Comparison of ENCODE assay signal across 13 cellular contexts in the genomic region with DNA sequence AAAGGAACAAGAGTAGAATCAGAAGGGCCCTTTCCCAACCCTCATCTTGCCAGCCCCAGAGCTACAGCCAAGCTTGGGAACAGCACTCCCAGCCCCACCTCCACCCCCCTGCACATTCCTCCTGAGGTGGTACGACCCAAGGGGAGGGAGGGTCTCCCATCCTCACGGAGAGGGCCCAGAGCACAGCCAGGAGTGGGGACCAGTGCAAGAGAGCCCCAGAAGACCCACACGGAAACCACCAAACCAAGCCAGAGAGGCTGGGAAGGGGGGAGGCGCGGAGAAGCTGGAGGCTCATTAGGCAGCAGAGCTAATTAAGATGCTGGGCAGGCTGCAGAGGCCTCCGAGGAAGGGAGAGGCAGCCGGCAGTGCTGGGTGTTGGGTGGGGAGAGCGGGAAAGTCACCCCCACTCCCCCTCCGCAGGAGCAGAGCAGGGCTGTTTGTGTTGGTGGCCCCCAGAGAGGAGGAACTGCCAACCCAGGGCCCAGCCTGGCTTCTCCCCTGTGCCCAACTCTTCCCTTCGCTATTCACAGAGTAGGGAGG. TPM values are rescaled to one million over a fixed set of nuclear protein-coding genes. Genes with fewer than 3 reads are reported as not detected.
DNase-seq lines count a peak whose midpoint lies in the region; ATAC-seq, FAIRE-seq and TF ChIP-seq lines count a peak whose summit lies in the region.
"Had no signal": no experiment of that assay in that cellular context is flagged by ENCODE, and none has a peak within 500 bp of the region (broad histone marks: within the 10 kb centered on the region; RNA-seq: fewer than 3 reads in every experiment).

No MANE protein-coding gene starts in this region.

- H3K4me1 Mint-ChIP-seq in chondrocyte (ENCODE audit: low read depth) (peaks cover 48% of the 10 kb centered on the region), naive B cell (peaks cover 23 to 39% (median 35%) of the 10 kb centered on the region in 3 donors)

- TF ChIP-seq EP300 in HepG2 (IDR thresholded peaks at IDR 0.05; ENCODE audit: low read depth in 2 of 2, low read length in 2 of 2) (no peak), HepG2 (CRISPR knock-in tag; IDR thresholded peaks at IDR 0.05; ENCODE audit: borderline replicate concordance) (no peak)

- CTCF ChIA-PET in HepG2 (lab: Yijun Ruan, JAX; ENCODE audit: low intra/inter-chr PET ratio, low total read pairs), result interaction anchor here (0.9 to 1.7 kb wide), 3 partner anchors 41 to 50 kb away, joined by 3 to 6 read pairs (median 3); no protein-coding TSS in a partner anchor

- no peak for TF ChIP-seq POLR2A in HepG2 (IDR thresholded peaks at IDR 0.05; ENCODE audit: insufficient read depth in 1 of 2, low read depth in 2 of 2, low read length in 2 of 2)
- TF ChIP-seq POLR2A in right lobe of liver (IDR thresholded peaks at IDR 0.05), result no peak

- no peak for TF ChIP-seq RAD21 in HepG2 (CRISPR knock-in tag; IDR thresholded peaks at IDR 0.05)

- peak overlapping the region; percentile 83 for H3K27ac Mint-ChIP-seq in chondrocyte (ENCODE audit: unreplicated experiment)
- H3K27ac Mint-ChIP-seq in naive B cell, result no peak overlapping the region

- in situ Hi-C loops in HepG2 (cut with HindIII; ENCODE audit: extremely low pct_ligation_motif_present, low pct_unique_long_range_greater_than_20kb), result no loop called here

- no peak for ATAC-seq in HepG2
- ATAC-seq in right lobe of liver, result no peak
- no peak for ATAC-seq in naive B cell (ENCODE audit: low read depth in 2 of 2)
- ATAC-seq in HG03175 (IDR thresholded peaks at IDR 0.05; ENCODE audit: unreplicated experiment), result no peak
- ATAC-seq: naive thymus-derived CD4-positive, alpha-beta T cell had no signal

- intact Hi-C loops in HepG2 (cut with micrococcal nuclease; ENCODE audit: unreplicated experiment), result loop anchor here (5.0 kb wide), 1 partner anchor 47 kb away; no protein-coding TSS in a partner anchor
- intact Hi-C loops in right lobe of liver (cut with DNase I), result no loop called here

- H3K4me3 ChIP-seq in HepG2 (replicated peaks in 1 of 3; ENCODE audit: insufficient read depth in 1 of 3, low read depth in 2 of 3, low read length in 3 of 3) (peak overlapping the region in 1 of 3 experiments; percentile 34; a peak in 1 of 6 replicates), right lobe of liver (no peak overlapping the region)

- POLR2A ChIA-PET in HepG2 (lab: Yijun Ruan, JAX), result no interaction called here

- H2AFZ ChIP-seq in HepG2 (ENCODE audit: low read length), result no peak overlapping the region

- H3K79me2 ChIP-seq in HepG2 (ENCODE audit: insufficient read depth, low read length), result no peaks in the 10 kb centered on the region

- no peak for DNase-seq in HepG2 (ENCODE audit: low spot score)
- DNase-seq in right lobe of liver, result no peak
- no peak for DNase-seq in chondrocyte (ENCODE audit: low spot score)
- no peak for DNase-seq in naive B cell
- no peak for DNase-seq in GM19238 (ENCODE audit: insufficient read length, low spot score)
- DNase-seq in NCI-H748 (lab: John Stamatoyannopoulos, UW; ENCODE audit: unreplicated experiment), result no peak
- DNase-seq in NCI-H187 treated with DMSO at 0.1 percent for 48 hours (lab: John Stamatoyannopoulos, UW), result no peak
- DNase-seq: DMS 273 treated with DMSO at 0.1 percent for 48 hours; naive thymus-derived CD4-positive, alpha-beta T cell; NCI-H1417 had no signal

- no TSS peak for BruUV-seq in HepG2 (replicated peaks; lab: Mats Ljungman, UMichigan)

- no peak for FAIRE-seq in HepG2 (lab: Jason Lieb, UNC)
- FAIRE-seq: GM19239 had no signal

- H3K4me1 ChIP-seq in HepG2 (ENCODE audit: insufficient read depth, low read length), result peaks cover 43% of the 10 kb centered on the region
- peaks cover 0 to 15% (median 0%) of the 10 kb centered on the region in 4 donors for H3K4me1 ChIP-seq in right lobe of liver

- no peaks in the 10 kb centered on the region for H3K27me3 Mint-ChIP-seq in chondrocyte (ENCODE audit: low read depth)
- no peaks in the 10 kb centered on the region for H3K27me3 Mint-ChIP-seq in naive B cell
- H3K27me3 Mint-ChIP-seq: naive thymus-derived CD4-positive, alpha-beta T cell had no signal

- H3K36me3 Mint-ChIP-seq in chondrocyte (ENCODE audit: low read depth), result peaks cover 14% of the 10 kb centered on the region
- no peaks in the 10 kb centered on the region for H3K36me3 Mint-ChIP-seq in naive B cell

- H3K27me3 ChIP-seq in HepG2 (ENCODE audit: control insufficient read depth in 1 of 2, insufficient read depth in 2 of 2, low read length in 2 of 2) (no peaks in the 10 kb centered on the region; a peak in 1 of 5 replicates), right lobe of liver (no peaks in the 10 kb centered on the region)

- H3K4me3 Mint-ChIP-seq in chondrocyte (ENCODE audit: unreplicated experiment) (peak overlapping the region; percentile 80), naive B cell (peak overlapping the region in 5 of 8 donors; percentile 25 to 98 (median 47))

- TF ChIP-seq CTCF in HepG2 (CRISPR knock-in tag; IDR thresholded peaks at IDR 0.05), result no peak
- TF ChIP-seq CTCF in right lobe of liver (IDR thresholded peaks at IDR 0.05), result no peak
- TF ChIP-seq CTCF in chondrocyte (IDR thresholded peaks at IDR 0.05), result no peak

- 70% methylated on average over 10 of the region's 10 CpGs for WGBS in HepG2 (ENCODE audit: low lambda C conversion rate)
- 40% methylated on average over 3 of the region's 10 CpGs for WGBS in right lobe of liver (ENCODE audit: insufficient coverage, low coverage, low lambda C conversion rate, missing lambda C conversion rate)

- H3K9me3 ChIP-seq in HepG2 (ENCODE audit: low read length), result no peaks in the 10 kb centered on the region
- H3K9me3 ChIP-seq in right lobe of liver, result no peaks in the 10 kb centered on the region

- no peaks in the 10 kb centered on the region for H4K20me1 ChIP-seq in HepG2 (ENCODE audit: insufficient read depth, low read length)

- H3K36me3 ChIP-seq in HepG2 (replicated peaks in 1 of 2; ENCODE audit: control insufficient read depth in 1 of 2, insufficient read depth in 2 of 2, low read length in 2 of 2) (no peaks in the 10 kb centered on the region), right lobe of liver (no peaks in the 10 kb centered on the region)

- H3K27ac ChIP-seq in HepG2 (ENCODE audit: extremely low read length, insufficient read depth, low read length), result no peak overlapping the region
- H3K27ac ChIP-seq in right lobe of liver, result no peak overlapping the region

- H3K9ac ChIP-seq in HepG2 (ENCODE audit: insufficient read depth, low read depth, low read length), result no peak overlapping the region

- H3K4me2 ChIP-seq in HepG2 (ENCODE audit: low read depth, low read length), result peak overlapping the region; percentile 48; the same call in 1 of the 2 replicates

- H3K9me3 Mint-ChIP-seq in chondrocyte (ENCODE audit: low read depth), result no peaks in the 10 kb centered on the region
- H3K9me3 Mint-ChIP-seq in naive B cell, result no peaks in the 10 kb centered on the region
- H3K9me3 Mint-ChIP-seq: naive thymus-derived CD4-positive, alpha-beta T cell had no signal

RNA-seq across cellular contexts. Expression of a gene that starts 2.4 kb away (rescaled TPM):
- total RNA-seq in HepG2 (2016; rRNA removed; fragmentation: Illumina TruSeq; extraction: Trizol), result 0.60 and 0.75 TPM in 2 replicates
- 0.26 and 0.71 TPM in 2 replicates for total RNA-seq in HepG2 (2016; cell fraction: cytosol; rRNA removed; fragmentation: Illumina TruSeq; extraction: Trizol; ENCODE audit: low read depth)
- 0.19 and 0.84 TPM in 2 replicates for total RNA-seq in HepG2 (2016; cell fraction: insoluble cytoplasmic fraction; rRNA removed; fragmentation: Illumina TruSeq; extraction: Trizol)
- total RNA-seq in HepG2 (2016; cell fraction: membrane; rRNA removed; fragmentation: Illumina TruSeq; extraction: Trizol), result 0.34 and 0.48 TPM in 2 replicates
- total RNA-seq in HepG2 (2016; cell fraction: nucleus; rRNA removed; fragmentation: Illumina TruSeq; extraction: Trizol), result 1.8 TPM in 2 replicates
- 1.5 and 2.9 TPM in 2 replicates for polyA plus RNA-seq in HepG2 (2011; rRNA removed)
- 0.50 and 0.51 TPM in 2 replicates for polyA plus RNA-seq in HepG2 (2011; cell fraction: cytosol; rRNA removed)
- 8.4 and 12.2 TPM in 2 replicates for polyA plus RNA-seq in HepG2 (2011; cell fraction: nucleus; rRNA removed)
- polyA plus RNA-seq in HepG2 (2012), result 1.3 and 1.5 TPM in 2 replicates
- 0.28 and 0.34 TPM in 2 replicates for polyA plus RNA-seq in HepG2 (2016; cell fraction: cytosol; fragmentation: Illumina TruSeq; extraction: Trizol; ENCODE audit: low read depth)
- 0.47 and 0.96 TPM in 2 replicates for polyA plus RNA-seq in HepG2 (2016; cell fraction: insoluble cytoplasmic fraction; fragmentation: Illumina TruSeq; extraction: Trizol; ENCODE audit: low read depth)
- polyA plus RNA-seq in HepG2 (2016; cell fraction: membrane; fragmentation: Illumina TruSeq; extraction: Trizol; ENCODE audit: low read depth), result 0.38 and 0.40 TPM in 2 replicates
- 4.7 and 7.2 TPM in 2 replicates for polyA plus RNA-seq in HepG2 (2016; cell fraction: nucleus; fragmentation: Illumina TruSeq; extraction: Trizol; ENCODE audit: insufficient read depth, low read depth)
- polyA minus RNA-seq in HepG2 (2011; rRNA and poly(A)+ RNA removed; ENCODE audit: low replicate concordance), result 4.4 and 8.5 TPM in 2 replicates
- polyA minus RNA-seq in HepG2 (2011; cell fraction: cytosol; rRNA and poly(A)+ RNA removed), result 0.40 and 1.3 TPM in 2 replicates
- 3.0 and 5.8 TPM in 2 replicates for polyA minus RNA-seq in HepG2 (2011; cell fraction: nucleus; rRNA and poly(A)+ RNA removed)
- total RNA-seq in right lobe of liver, result 1 to 10 TPM in 1 of 6 experiments, under 1 TPM in 4, not detected in 1; 0.18 to 1.3 (median 0.27) TPM
- total RNA-seq in chondrocyte, result 22.6 to 25.5 TPM (median 24.1 TPM) in 3 replicates
- under 1 TPM in 2 of 6 donors, not detected in 4; 0.09 to 0.32 TPM for polyA plus RNA-seq in naive B cell (ENCODE audit: low read depth in 6 of 6)

RNA-seq across cellular contexts. Expression of a gene that starts 5.0 kb away (rescaled TPM):
- 2,768 and 3,257 TPM in 2 replicates for total RNA-seq in HepG2 (2016; rRNA removed; fragmentation: Illumina TruSeq; extraction: Trizol)
- 3,353 and 3,708 TPM in 2 replicates for total RNA-seq in HepG2 (2016; cell fraction: cytosol; rRNA removed; fragmentation: Illumina TruSeq; extraction: Trizol; ENCODE audit: low read depth)
- total RNA-seq in HepG2 (2016; cell fraction: insoluble cytoplasmic fraction; rRNA removed; fragmentation: Illumina TruSeq; extraction: Trizol), result 2,694 and 3,334 TPM in 2 replicates
- 5,175 and 5,294 TPM in 2 replicates for total RNA-seq in HepG2 (2016; cell fraction: membrane; rRNA removed; fragmentation: Illumina TruSeq; extraction: Trizol)
- total RNA-seq in HepG2 (2016; cell fraction: nucleus; rRNA removed; fragmentation: Illumina TruSeq; extraction: Trizol), result 990 and 1,076 TPM in 2 replicates
- polyA plus RNA-seq in HepG2 (2011; rRNA removed), result 2,522 and 2,554 TPM in 2 replicates
- 3,383 and 3,728 TPM in 2 replicates for polyA plus RNA-seq in HepG2 (2011; cell fraction: cytosol; rRNA removed)
- polyA plus RNA-seq in HepG2 (2011; cell fraction: nucleus; rRNA removed), result 768 and 1,029 TPM in 2 replicates
- 2,340 and 2,506 TPM in 2 replicates for polyA plus RNA-seq in HepG2 (2012)
- 5,160 and 5,701 TPM in 2 replicates for polyA plus RNA-seq in HepG2 (2016; cell fraction: cytosol; fragmentation: Illumina TruSeq; extraction: Trizol; ENCODE audit: low read depth)
- 4,287 and 4,430 TPM in 2 replicates for polyA plus RNA-seq in HepG2 (2016; cell fraction: insoluble cytoplasmic fraction; fragmentation: Illumina TruSeq; extraction: Trizol; ENCODE audit: low read depth)
- 6,675 and 6,831 TPM in 2 replicates for polyA plus RNA-seq in HepG2 (2016; cell fraction: membrane; fragmentation: Illumina TruSeq; extraction: Trizol; ENCODE audit: low read depth)
- polyA plus RNA-seq in HepG2 (2016; cell fraction: nucleus; fragmentation: Illumina TruSeq; extraction: Trizol; ENCODE audit: insufficient read depth, low read depth), result 2,116 and 2,174 TPM in 2 replicates
- 413 and 602 TPM in 2 replicates for polyA minus RNA-seq in HepG2 (2011; rRNA and poly(A)+ RNA removed; ENCODE audit: low replicate concordance)
- polyA minus RNA-seq in HepG2 (2011; cell fraction: cytosol; rRNA and poly(A)+ RNA removed), result 764 and 846 TPM in 2 replicates
- polyA minus RNA-seq in HepG2 (2011; cell fraction: nucleus; rRNA and poly(A)+ RNA removed), result 184 and 212 TPM in 2 replicates
- total RNA-seq in right lobe of liver, result 1,000 to 10,000 TPM in 2 of 6 experiments, 100 to 1,000 TPM in 4; 537 to 1,327 (median 627) TPM
- total RNA-seq in chondrocyte, result 1,031 to 1,318 TPM (median 1,035 TPM) in 3 replicates
- 1,000 to 10,000 TPM; 2,219 to 3,415 (median 2,883) TPM for polyA plus RNA-seq in naive B cell (ENCODE audit: low read depth in 6 of 6)

RNA-seq across cellular contexts. Expression of a gene that starts 29.1 kb away (rescaled TPM):
- total RNA-seq in HepG2 (2016; rRNA removed; fragmentation: Illumina TruSeq; extraction: Trizol) (not detected in 2 replicates), right lobe of liver (not detected), chondrocyte (0.25 TPM in 1 of 3 replicates, not detected in the others)
- total RNA-seq in HepG2 (2016; cell fraction: cytosol; rRNA removed; fragmentation: Illumina TruSeq; extraction: Trizol; ENCODE audit: low read depth), result not detected in 2 replicates
- total RNA-seq in HepG2 (2016; cell fraction: insoluble cytoplasmic fraction; rRNA removed; fragmentation: Illumina TruSeq; extraction: Trizol), result not detected in 2 replicates
- not detected in 2 replicates for total RNA-seq in HepG2 (2016; cell fraction: membrane; rRNA removed; fragmentation: Illumina TruSeq; extraction: Trizol)
- total RNA-seq in HepG2 (2016; cell fraction: nucleus; rRNA removed; fragmentation: Illumina TruSeq; extraction: Trizol), result not detected in 2 replicates
- polyA plus RNA-seq in HepG2 (2011; rRNA removed) (not detected in 2 replicates), naive B cell (ENCODE audit: low read depth in 6 of 6) (not detected)
- polyA plus RNA-seq in HepG2 (2011; cell fraction: cytosol; rRNA removed), result not detected in 2 replicates
- not detected in 2 replicates for polyA plus RNA-seq in HepG2 (2011; cell fraction: nucleus; rRNA removed)
- polyA plus RNA-seq in HepG2 (2012), result not detected in 2 replicates
- not detected in 2 replicates for polyA plus RNA-seq in HepG2 (2016; cell fraction: cytosol; fragmentation: Illumina TruSeq; extraction: Trizol; ENCODE audit: low read depth)
- not detected in 2 replicates for polyA plus RNA-seq in HepG2 (2016; cell fraction: insoluble cytoplasmic fraction; fragmentation: Illumina TruSeq; extraction: Trizol; ENCODE audit: low read depth)
- not detected in 2 replicates for polyA plus RNA-seq in HepG2 (2016; cell fraction: membrane; fragmentation: Illumina TruSeq; extraction: Trizol; ENCODE audit: low read depth)
- not detected in 2 replicates for polyA plus RNA-seq in HepG2 (2016; cell fraction: nucleus; fragmentation: Illumina TruSeq; extraction: Trizol; ENCODE audit: insufficient read depth, low read depth)
- 0.09 TPM in 1 of 2 replicates, not detected in the other for polyA minus RNA-seq in HepG2 (2011; rRNA and poly(A)+ RNA removed; ENCODE audit: low replicate concordance)
- not detected in 2 replicates for polyA minus RNA-seq in HepG2 (2011; cell fraction: cytosol; rRNA and poly(A)+ RNA removed)
- polyA minus RNA-seq in HepG2 (2011; cell fraction: nucleus; rRNA and poly(A)+ RNA removed), result not detected in 2 replicates
- total RNA-seq: SK-MEL-5 had no signal

RNA-seq across cellular contexts. Expression of a gene that starts 30.7 kb away (rescaled TPM):
- total RNA-seq in HepG2 (2016; rRNA removed; fragmentation: Illumina TruSeq; extraction: Trizol), result not detected in 2 replicates
- not detected in 2 replicates for total RNA-seq in HepG2 (2016; cell fraction: cytosol; rRNA removed; fragmentation: Illumina TruSeq; extraction: Trizol; ENCODE audit: low read depth)
- not detected in 2 replicates for total RNA-seq in HepG2 (2016; cell fraction: insoluble cytoplasmic fraction; rRNA removed; fragmentation: Illumina TruSeq; extraction: Trizol)
- total RNA-seq in HepG2 (2016; cell fraction: membrane; rRNA removed; fragmentation: Illumina TruSeq; extraction: Trizol), result not detected in 2 replicates
- not detected in 2 replicates for total RNA-seq in HepG2 (2016; cell fraction: nucleus; rRNA removed; fragmentation: Illumina TruSeq; extraction: Trizol)
- polyA plus RNA-seq in HepG2 (2011; rRNA removed), result not detected in 2 replicates
- not detected in 2 replicates for polyA plus RNA-seq in HepG2 (2011; cell fraction: cytosol; rRNA removed)
- not detected in 2 replicates for polyA plus RNA-seq in HepG2 (2011; cell fraction: nucleus; rRNA removed)
- not detected in 2 replicates for polyA plus RNA-seq in HepG2 (2012)
- 0.02 TPM in 1 of 2 replicates, not detected in the other for polyA plus RNA-seq in HepG2 (2016; cell fraction: cytosol; fragmentation: Illumina TruSeq; extraction: Trizol; ENCODE audit: low read depth)
- polyA plus RNA-seq in HepG2 (2016; cell fraction: insoluble cytoplasmic fraction; fragmentation: Illumina TruSeq; extraction: Trizol; ENCODE audit: low read depth), result not detected in 2 replicates
- not detected in 2 replicates for polyA plus RNA-seq in HepG2 (2016; cell fraction: membrane; fragmentation: Illumina TruSeq; extraction: Trizol; ENCODE audit: low read depth)
- polyA plus RNA-seq in HepG2 (2016; cell fraction: nucleus; fragmentation: Illumina TruSeq; extraction: Trizol; ENCODE audit: insufficient read depth, low read depth), result not detected in 2 replicates
- polyA minus RNA-seq in HepG2 (2011; rRNA and poly(A)+ RNA removed; ENCODE audit: low replicate concordance), result 0.37 TPM in 1 of 2 replicates, not detected in the other
- polyA minus RNA-seq in HepG2 (2011; cell fraction: cytosol; rRNA and poly(A)+ RNA removed), result not detected in 2 replicates
- not detected in 2 replicates for polyA minus RNA-seq in HepG2 (2011; cell fraction: nucleus; rRNA and poly(A)+ RNA removed)
- total RNA-seq in right lobe of liver, result not detected
- total RNA-seq in chondrocyte, result 0.35 to 1.1 TPM (median 0.44 TPM) in 3 replicates
- not detected for polyA plus RNA-seq in naive B cell (ENCODE audit: low read depth in 6 of 6)
- total RNA-seq: naive thymus-derived CD4-positive, alpha-beta T cell; SK-MEL-5 had no signal
- polyA plus RNA-seq: naive thymus-derived CD4-positive, alpha-beta T cell had no signal

RNA-seq across cellular contexts. Expression of a gene that starts 43.6 kb away (rescaled TPM):
- not detected in 2 replicates for total RNA-seq in HepG2 (2016; rRNA removed; fragmentation: Illumina TruSeq; extraction: Trizol)
- not detected in 2 replicates for total RNA-seq in HepG2 (2016; cell fraction: cytosol; rRNA removed; fragmentation: Illumina TruSeq; extraction: Trizol; ENCODE audit: low read depth)
- not detected in 2 replicates for total RNA-seq in HepG2 (2016; cell fraction: insoluble cytoplasmic fraction; rRNA removed; fragmentation: Illumina TruSeq; extraction: Trizol)
- not detected in 2 replicates for total RNA-seq in HepG2 (2016; cell fraction: membrane; rRNA removed; fragmentation: Illumina TruSeq; extraction: Trizol)
- total RNA-seq in HepG2 (2016; cell fraction: nucleus; rRNA removed; fragmentation: Illumina TruSeq; extraction: Trizol), result not detected in 2 replicates
- not detected in 2 replicates for polyA plus RNA-seq in HepG2 (2011; rRNA removed)
- polyA plus RNA-seq in HepG2 (2011; cell fraction: cytosol; rRNA removed), result not detected in 2 replicates
- polyA plus RNA-seq in HepG2 (2011; cell fraction: nucleus; rRNA removed), result not detected in 2 replicates
- polyA plus RNA-seq in HepG2 (2012), result not detected in 2 replicates
- polyA plus RNA-seq in HepG2 (2016; cell fraction: cytosol; fragmentation: Illumina TruSeq; extraction: Trizol; ENCODE audit: low read depth), result not detected in 2 replicates
- not detected in 2 replicates for polyA plus RNA-seq in HepG2 (2016; cell fraction: insoluble cytoplasmic fraction; fragmentation: Illumina TruSeq; extraction: Trizol; ENCODE audit: low read depth)
- not detected in 2 replicates for polyA plus RNA-seq in HepG2 (2016; cell fraction: membrane; fragmentation: Illumina TruSeq; extraction: Trizol; ENCODE audit: low read depth)
- polyA plus RNA-seq in HepG2 (2016; cell fraction: nucleus; fragmentation: Illumina TruSeq; extraction: Trizol; ENCODE audit: insufficient read depth, low read depth), result not detected in 2 replicates
- polyA minus RNA-seq in HepG2 (2011; rRNA and poly(A)+ RNA removed; ENCODE audit: low replicate concordance), result 0.44 TPM in 1 of 2 replicates, not detected in the other
- polyA minus RNA-seq in HepG2 (2011; cell fraction: cytosol; rRNA and poly(A)+ RNA removed), result not detected in 2 replicates
- not detected in 2 replicates for polyA minus RNA-seq in HepG2 (2011; cell fraction: nucleus; rRNA and poly(A)+ RNA removed)
- 1 to 10 TPM in 1 of 6 experiments, under 1 TPM in 5; 0.11 to 1.6 (median 0.54) TPM for total RNA-seq in right lobe of liver
- total RNA-seq in chondrocyte, result 11.1 to 40.5 TPM (median 37.4 TPM) in 3 replicates
- not detected for polyA plus RNA-seq in naive B cell (ENCODE audit: low read depth in 6 of 6)
